In genomic region chrX:120310861-120311631, GRCh38 we compare ENCODE assay signal across 9 cellular contexts. TPM values are rescaled to one million over a fixed set of nuclear protein-coding genes. Genes with fewer than 3 reads are reported as not detected.
DNase-seq lines count a peak whose midpoint lies in the region; ATAC-seq and TF ChIP-seq lines count a peak whose summit lies in the region.
"Had no signal": no experiment of that assay in that cellular context is flagged by ENCODE, and none has a peak within 500 bp of the region (broad histone marks: within the 10 kb centered on the region; RNA-seq: fewer than 3 reads in every experiment).

Gene TMEM255A (minus strand): TSS chrX:120311461. CDS start chrX:120311309, 152 bp downstream.

- H3K27ac Mint-ChIP-seq in activated naive CD4-positive, alpha-beta T cell treated with anti-CD3 and anti-CD28 coated beads, Interleukin-2, amount 50 U/mL, for 24 hours = no peak within 1 kb of the TSS
- H3K27ac Mint-ChIP-seq in activated naive CD4-positive, alpha-beta T cell treated with anti-CD3 and anti-CD28 coated beads, Interleukin-2, amount 50 U/mL, for 72 hours = no peak within 1 kb of the TSS

- H3K9me3 ChIP-seq in SK-N-MC (ENCODE audit: low read depth, low read length) (no peaks in the 10 kb centered on the region), fibroblast of lung (ENCODE audit: control insufficient read depth, insufficient read depth, low read depth, low read length) (no peaks in the 10 kb centered on the region)

- H4K20me1 ChIP-seq in fibroblast of lung (ENCODE audit: control insufficient read depth, extremely low read depth, insufficient read depth, low read length) = no peaks in the 10 kb centered on the region

- peaks cover 8% of the 10 kb centered on the region for H3K4me1 Mint-ChIP-seq in activated naive CD4-positive, alpha-beta T cell treated with anti-CD3 and anti-CD28 coated beads, Interleukin-2, amount 50 U/mL, for 24 hours

- H2AFZ ChIP-seq in fibroblast of lung (ENCODE audit: low read length) = no peak within 1 kb of the TSS

- ATAC-seq in activated naive CD4-positive, alpha-beta T cell treated with anti-CD3 and anti-CD28 coated beads, Interleukin-2, amount 50 U/mL, for 72 hours = no peak
- ATAC-seq in GM18867 (IDR thresholded peaks at IDR 0.05; ENCODE audit: unreplicated experiment) = no peak

- peak within 1 kb of the TSS; percentile 59 for H3K4me2 ChIP-seq in fibroblast of lung (ENCODE audit: extremely low read depth, insufficient read depth, low read length)

- H3K27me3 ChIP-seq in fibroblast of lung (ENCODE audit: control insufficient read depth, insufficient read depth, low read length) = peaks cover 15% of the 10 kb centered on the region

- no peaks in the 10 kb centered on the region for H3K9me3 Mint-ChIP-seq in activated naive CD4-positive, alpha-beta T cell treated with anti-CD3 and anti-CD28 coated beads, Interleukin-2, amount 50 U/mL, for 24 hours
- H3K9me3 Mint-ChIP-seq in activated naive CD4-positive, alpha-beta T cell treated with anti-CD3 and anti-CD28 coated beads, Interleukin-2, amount 50 U/mL, for 72 hours = no peaks in the 10 kb centered on the region

- H3K4me3 ChIP-seq in SK-N-MC (peak within 1 kb of the TSS; percentile 84), fibroblast of lung (replicated peaks in 1 of 4; ENCODE audit: control extremely low read depth in 1 of 4, insufficient read depth in 1 of 4, low read depth in 3 of 4, low read length in 4 of 4) (peak within 1 kb of the TSS in 3 of 4 experiments; percentile 14 to 49 (median 23))

- H3K27me3 Mint-ChIP-seq in activated naive CD4-positive, alpha-beta T cell treated with anti-CD3 and anti-CD28 coated beads, Interleukin-2, amount 50 U/mL, for 24 hours = peaks cover 21% of the 10 kb centered on the region

- DNase-seq in activated naive CD4-positive, alpha-beta T cell treated with anti-CD3 and anti-CD28 coated beads, Interleukin-2, amount 50 U/mL, for 72 hours (ENCODE audit: low spot score in 2 of 2) = no peak
- DNase-seq in SK-N-MC (ENCODE audit: low read depth, low spot score) = no peak
- DNase-seq in fibroblast of lung (ENCODE audit: low read depth in 2 of 2) = peak; percentile 6 to 14
- peak in 52 of 56 donors; percentile 1 to 66 (median 28) for DNase-seq in nucleus accumbens (lab: John Stamatoyannopoulos, UW)
- DNase-seq in NCI-H1048 (lab: John Stamatoyannopoulos, UW) = no peak
- no peak for DNase-seq in activated CD4-positive, CD25-positive, alpha-beta regulatory T cell (lab: John Stamatoyannopoulos, UW)

- no peaks in the 10 kb centered on the region for H3K4me1 ChIP-seq in fibroblast of lung (ENCODE audit: control insufficient read depth, extremely low read depth, insufficient read depth, low read length)

- H3K79me2 ChIP-seq in fibroblast of lung (ENCODE audit: control insufficient read depth, insufficient read depth, low read length) = no peaks in the 10 kb centered on the region

- no peaks in the 10 kb centered on the region for H3K36me3 Mint-ChIP-seq in activated naive CD4-positive, alpha-beta T cell treated with anti-CD3 and anti-CD28 coated beads, Interleukin-2, amount 50 U/mL, for 24 hours
- H3K36me3 Mint-ChIP-seq in activated naive CD4-positive, alpha-beta T cell treated with anti-CD3 and anti-CD28 coated beads, Interleukin-2, amount 50 U/mL, for 72 hours = peaks cover 0 to 7% of the 10 kb centered on the region in 2 donors

- no peak within 1 kb of the TSS for H3K27ac ChIP-seq in SK-N-MC
- H3K27ac ChIP-seq in fibroblast of lung (ENCODE audit: insufficient read depth, low read length) = no peak within 1 kb of the TSS

- H3K4me3 Mint-ChIP-seq in activated naive CD4-positive, alpha-beta T cell treated with anti-CD3 and anti-CD28 coated beads, Interleukin-2, amount 50 U/mL, for 24 hours = peak within 1 kb of the TSS; percentile 92

- TF ChIP-seq CTCF in fibroblast of lung (conservative IDR thresholded peaks at IDR 0.05 in 1 of 2, IDR thresholded peaks at IDR 0.05 in 1 of 2; ENCODE audit: low read depth in 1 of 2, low read length in 2 of 2) = no peak

- H3K9ac ChIP-seq in SK-N-MC (ENCODE audit: insufficient read length) (no peak within 1 kb of the TSS), fibroblast of lung (ENCODE audit: insufficient read depth, low read length) (no peak within 1 kb of the TSS)

- no peaks in the 10 kb centered on the region for H3K36me3 ChIP-seq in SK-N-MC (ENCODE audit: insufficient read depth, low read length)
- H3K36me3 ChIP-seq in fibroblast of lung (ENCODE audit: control insufficient read depth, insufficient read depth, low read length) = no peaks in the 10 kb centered on the region

RNA-seq across cellular contexts. Expression of gene TMEM255A, which starts in this region (rescaled TPM):
- total RNA-seq in activated naive CD4-positive, alpha-beta T cell treated with anti-CD3 and anti-CD28 coated beads, Interleukin-2, amount 50 U/mL, for 72 hours = not detected
- total RNA-seq in fibroblast of lung = under 0.01 TPM in 2 replicates
- 0.67 and 0.93 TPM in 2 replicates for polyA plus RNA-seq in fibroblast of lung
- polyA plus RNA-seq in fibroblast of lung (2012) = 0.36 and 0.69 TPM in 2 replicates
- 1.1 TPM in 1 of 2 replicates, not detected in the other for polyA minus RNA-seq in fibroblast of lung (ENCODE audit: low replicate concordance)
- total RNA-seq: dermis microvascular lymphatic vessel endothelial cell had no signal

Comparison
In these comparisons a context has a peak if more than half of its experiments do, and no peak if none do; other contexts are left out.
1. DNase-seq: peak in fibroblast of lung (2 of 2) and nucleus accumbens (52 of 56); none in activated naive CD4-positive, alpha-beta T cell treated with anti-CD3 and anti-CD28 coated beads, Interleukin-2, amount 50 U/mL, for 72 hours (0 of 2), SK-N-MC (single experiment), NCI-H1048 (single experiment) and activated CD4-positive, CD25-positive, alpha-beta regulatory T cell (0 of 4).